In the genomic region with DNA sequence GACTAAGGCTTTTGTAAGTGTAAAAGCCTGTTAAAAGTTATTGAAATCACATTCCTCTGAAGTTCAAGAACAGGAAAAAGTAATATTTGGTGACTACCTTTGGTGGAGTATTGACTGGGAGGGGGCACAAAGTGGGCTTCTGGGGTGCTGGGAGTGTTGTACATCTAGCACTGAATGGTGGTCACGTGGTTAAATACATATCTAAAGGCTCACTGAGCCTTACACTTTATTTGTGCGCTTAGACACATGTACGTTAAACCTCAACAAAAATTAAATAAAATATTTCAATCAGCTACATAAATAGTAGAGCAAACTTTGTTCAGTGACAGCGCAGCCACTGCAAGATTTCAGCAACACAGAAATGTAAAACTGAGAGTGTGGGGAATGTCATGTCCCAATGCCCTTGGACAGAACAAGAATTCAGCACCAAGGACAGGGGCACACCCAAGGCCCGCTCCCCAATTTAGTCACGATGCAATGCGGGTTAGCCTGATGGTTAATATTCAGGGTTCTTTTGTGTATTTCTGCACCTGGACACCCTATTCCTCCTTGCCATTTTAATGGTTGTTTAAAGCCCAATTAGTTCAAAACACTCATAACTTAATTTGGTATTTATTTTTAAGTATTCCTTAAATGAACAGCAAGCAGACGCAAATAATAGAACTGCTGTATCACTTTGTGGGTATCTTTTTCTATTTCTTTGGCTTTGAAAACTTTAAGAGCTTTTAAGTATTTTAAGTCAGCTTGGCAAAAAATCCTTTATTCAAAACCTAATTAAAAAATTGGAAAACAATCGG, we compare ENCODE assay signal across 1 cellular context.
TF ChIP-seq lines count a peak whose summit lies in the region.

No MANE protein-coding gene starts in this region.

TF ChIP-seq in endothelial cell of umbilical vein, 7 proteins besides CTCF, POLR2A, EP300 and RAD21:
- TF ChIP-seq GATA2 (IDR thresholded peaks at IDR 0.05; ENCODE audit: insufficient read depth, insufficient read length, low read depth, low read length) (no peak), JUN (IDR thresholded peaks at IDR 0.05; ENCODE audit: borderline replicate concordance, insufficient read depth, insufficient read length, low read depth) (no peak), MYC (IDR thresholded peaks at IDR 0.05; ENCODE audit: low read depth, low read length) (no peak), MAX (IDR thresholded peaks at IDR 0.05; ENCODE audit: insufficient read depth, insufficient read length) (no peak), POLR2AphosphoS5 (IDR thresholded peaks at IDR 0.05; ENCODE audit: insufficient read depth, low read depth, low read length) (no peak), EZH2 (IDR thresholded peaks at IDR 0.05; ENCODE audit: borderline replicate concordance, low read depth, low read length, severe bottlenecking) (no peak), FOS (IDR thresholded peaks at IDR 0.05; ENCODE audit: borderline replicate concordance, insufficient read depth, low read length) (no peak)
